ENCODE assay signal across 20 cellular contexts in the genomic region with DNA sequence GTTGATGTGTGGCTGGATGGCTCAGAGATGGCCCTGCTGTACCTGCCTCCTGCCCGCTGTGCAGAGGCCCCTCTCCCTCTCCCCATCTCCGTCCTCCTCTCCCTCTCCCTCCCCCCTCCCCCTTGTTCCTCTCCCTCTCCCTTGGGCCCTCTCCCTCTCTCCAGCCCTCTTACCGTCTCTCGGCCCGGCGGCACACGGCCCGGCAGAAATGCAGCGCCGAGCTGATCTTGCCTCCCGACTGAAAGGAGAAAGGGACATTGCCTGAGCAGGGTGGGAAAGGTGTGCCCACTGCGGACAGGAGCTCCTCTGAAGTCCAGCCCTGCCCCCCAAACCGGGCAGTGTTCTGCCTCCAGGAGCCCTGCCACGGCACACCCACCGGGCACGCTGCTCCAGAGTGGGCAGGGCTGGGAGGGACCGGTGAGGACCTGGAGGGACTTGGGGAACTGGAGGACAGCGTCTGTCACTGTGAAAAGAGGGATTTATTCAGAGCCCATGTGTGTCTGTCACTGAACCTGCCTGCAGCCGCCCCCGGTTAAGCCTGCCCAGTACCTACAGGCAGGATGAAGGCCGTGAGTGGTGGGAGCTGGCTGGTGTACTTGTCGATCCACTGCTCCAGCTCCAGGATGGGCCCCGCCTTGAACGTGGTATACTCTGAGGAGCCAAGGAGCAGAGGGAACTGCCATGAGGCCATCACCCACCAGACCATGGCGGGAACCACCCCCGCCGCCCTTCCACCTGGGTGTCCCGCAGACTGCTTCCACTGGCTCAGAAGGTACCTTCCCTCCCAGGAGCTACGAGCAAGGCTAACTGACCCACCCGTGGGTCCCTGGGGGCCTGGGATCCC.
"Had no signal": no experiment of that assay in that cellular context is flagged by ENCODE, and none has a peak within 500 bp of the region (broad histone marks: within the 10 kb centered on the region; RNA-seq: fewer than 3 reads in every experiment).

No MANE protein-coding gene starts in this region.

- DNase-seq: effector CD4-positive, alpha-beta T cell; foreskin melanocyte; head of caudate nucleus; left lung; lower lobe of right lung; natural killer cell; psoas muscle; retina; sigmoid colon; stimulated activated CD4-positive, alpha-beta T cell treated with anti-CD3 and anti-CD28 coated beads, Interleukin-2, amount 100 ng/mL, for 24 hours; stimulated activated CD4-positive, alpha-beta T cell treated with anti-CD3 and anti-CD28 coated beads, Interleukin-4, amount 100 ng/mL, for 4 hours; stimulated activated naive CD4-positive, alpha-beta T cell; stomach; tibial artery; uterus had no signal

- H2AFZ ChIP-seq: hepatocyte had no signal

- H3K36me3 ChIP-seq: uterus had no signal

- H3K4me1 ChIP-seq: left lung, lower lobe of right lung, psoas muscle, sigmoid colon, stomach, suprapubic skin, tibial artery, upper lobe of left lung, uterus had no signal

- H3K9me3 ChIP-seq: left lung, lower lobe of right lung, psoas muscle, sigmoid colon, stomach, suprapubic skin, tibial artery, uterus had no signal

- H3K27ac ChIP-seq: coronary artery, hepatocyte, left lung, lower lobe of right lung, psoas muscle, sigmoid colon, skin epidermis, stomach, suprapubic skin, tibial artery, upper lobe of left lung, uterus had no signal

- ATAC-seq: left lung, lower lobe of right lung, natural killer cell, psoas muscle had no signal

- H3K4me3 ChIP-seq: coronary artery, hepatocyte, left lung, lower lobe of right lung, psoas muscle, sigmoid colon, skin epidermis, stomach, suprapubic skin, tibial artery, upper lobe of left lung, uterus had no signal

- H3K27me3 ChIP-seq: hepatocyte, left lung, sigmoid colon, stomach, suprapubic skin, tibial artery, upper lobe of left lung, uterus had no signal

- H3K4me2 ChIP-seq: hepatocyte had no signal
